ENCODE assay signal across 33 cellular contexts in the genomic region with DNA sequence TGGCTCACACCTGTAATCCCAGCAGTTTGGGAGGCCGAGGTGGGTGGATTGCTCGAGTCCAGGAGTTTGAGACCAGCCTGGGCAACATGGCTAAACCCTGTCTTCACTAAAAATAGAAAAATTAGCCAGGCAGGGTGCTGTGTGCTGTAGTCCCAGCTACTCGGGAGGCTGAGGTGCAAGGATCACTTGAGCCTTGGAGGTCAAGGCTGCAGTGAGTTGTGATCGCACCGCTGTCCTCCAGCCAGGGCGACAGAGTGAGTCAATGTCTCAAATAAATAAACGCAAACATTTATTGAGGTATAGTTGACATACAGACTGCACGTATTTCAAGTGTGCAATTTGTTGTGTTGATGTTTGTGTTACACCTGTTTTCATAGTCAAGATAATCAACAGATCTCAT.
"Had no signal": no experiment of that assay in that cellular context is flagged by ENCODE, and none has a peak within 500 bp of the region (broad histone marks: within the 10 kb centered on the region; RNA-seq: fewer than 3 reads in every experiment).

No MANE protein-coding gene starts in this region.

- H3K27ac Mint-ChIP-seq: activated CD4-positive, alpha-beta memory T cell treated with anti-CD3 and anti-CD28 coated beads for 36 hours; activated CD4-positive, alpha-beta T cell treated with anti-CD3 and anti-CD28 coated beads for 36 hours; activated CD4-positive, alpha-beta T cell treated with anti-CD3 and anti-CD28 coated beads, Interleukin-2, amount 10 ng/mL, durations not matched to agents 24 days and 14 days; activated CD8-positive, alpha-beta memory T cell treated with anti-CD3 and anti-CD28 coated beads, Interleukin-2, amount 10 ng/mL, durations not matched to agents 7 days and 5 days; activated CD8-positive, alpha-beta T cell treated with anti-CD3 and anti-CD28 coated beads, Interleukin-2, amount 10 ng/mL, durations not matched to agents 7 days and 5 days; activated naive CD4-positive, alpha-beta T cell treated with anti-CD3 and anti-CD28 coated beads for 36 hours; activated naive CD4-positive, alpha-beta T cell treated with anti-CD3 and anti-CD28 coated beads, Interleukin-2, amount 50 U/mL, for 24 hours; activated naive CD8-positive, alpha-beta T cell treated with anti-CD3 and anti-CD28 coated beads, Interleukin-2, amount 10 ng/mL, durations not matched to agents 7 days and 5 days; activated T-helper 1 cell treated with anti-CD3 and anti-CD28 coated beads, Interleukin-12 subunit alpha, Interleukin-12 subunit beta, Interleukin-2, Interleukin-4 antibody, amounts not matched to agents 30 ng/mL and 10 ng/mL and 1 ng/mL, durations not matched to agents 14 hours and 24 hours and 36 hours; activated T-helper 2 cell treated with anti-CD3 and anti-CD28 coated beads, Interferon-gamma antibody, Interleukin-2, Interleukin-4, amounts not matched to agents 10 μg/mL and 5 μg/mL and 100 μg/mL, durations not matched to agents 14 hours and 24 hours and 36 hours; dendritic cell treated with granulocyte-macrophage colony-stimulating factor and Interleukin-4, amounts not matched to agents 40 ng/mL and 50 ng/mL, for 4 days had no signal

- DNase-seq: activated CD4-positive, alpha-beta memory T cell treated with anti-CD3 and anti-CD28 coated beads for 36 hours; activated CD4-positive, alpha-beta T cell treated with anti-CD3 and anti-CD28 coated beads for 36 hours; activated CD4-positive, alpha-beta T cell treated with anti-CD3 and anti-CD28 coated beads, Interleukin-2, amount 10 ng/mL, durations not matched to agents 24 days and 14 days; activated CD4-positive, CD25-positive, alpha-beta regulatory T cell; activated CD4-positive, CD25-positive, alpha-beta regulatory T cell treated with anti-CD3 and anti-CD28 coated beads, Interleukin-2, amount 50 U/mL, for 72 hours; activated CD8-positive, alpha-beta memory T cell treated with anti-CD3 and anti-CD28 coated beads, Interleukin-2, amount 10 ng/mL, durations not matched to agents 7 days and 5 days; activated CD8-positive, alpha-beta memory T cell treated with anti-CD3 and anti-CD28 coated beads, Interleukin-2, amount 50 U/mL, for 4 hours; activated CD8-positive, alpha-beta T cell treated with anti-CD3 and anti-CD28 coated beads, Interleukin-2, amount 10 ng/mL, durations not matched to agents 7 days and 5 days; activated effector memory CD4-positive, alpha-beta T cell treated with anti-CD3 and anti-CD28 coated beads, Interleukin-2, amount 50 U/mL, for 16 hours; activated naive CD4-positive, alpha-beta T cell treated with anti-CD3 and anti-CD28 coated beads for 36 hours; activated naive CD8-positive, alpha-beta T cell treated with anti-CD3 and anti-CD28 coated beads, Interleukin-2, amount 10 ng/mL, durations not matched to agents 7 days and 5 days; activated T-cell treated with anti-CD3 and anti-CD28 coated beads, Interleukin-2, amount 50 U/mL, for 1 hour; activated T-cell treated with anti-CD3 and anti-CD28 coated beads, Interleukin-2, amount 50 U/mL, for 48 hours; amniotic stem cell; anterior cingulate cortex; brain microvascular endothelial cell; dorsolateral prefrontal cortex; effector memory CD4-positive, alpha-beta T cell; esophagus squamous epithelium; foreskin melanocyte; heart right ventricle; T-helper 2 cell had no signal

- H3K27me3 Mint-ChIP-seq: activated CD4-positive, alpha-beta memory T cell treated with anti-CD3 and anti-CD28 coated beads for 36 hours; activated CD4-positive, alpha-beta T cell treated with anti-CD3 and anti-CD28 coated beads for 36 hours; activated CD4-positive, alpha-beta T cell treated with anti-CD3 and anti-CD28 coated beads, Interleukin-2, amount 10 ng/mL, durations not matched to agents 24 days and 14 days; activated CD8-positive, alpha-beta memory T cell treated with anti-CD3 and anti-CD28 coated beads, Interleukin-2, amount 10 ng/mL, durations not matched to agents 7 days and 5 days; activated naive CD4-positive, alpha-beta T cell treated with anti-CD3 and anti-CD28 coated beads, Interleukin-2, amount 50 U/mL, for 24 hours; activated naive CD8-positive, alpha-beta T cell treated with anti-CD3 and anti-CD28 coated beads, Interleukin-2, amount 10 ng/mL, durations not matched to agents 7 days and 5 days; central memory CD8-positive, alpha-beta T cell; dendritic cell treated with granulocyte-macrophage colony-stimulating factor and Interleukin-4, amounts not matched to agents 40 ng/mL and 50 ng/mL, for 4 days had no signal

- H3K27ac ChIP-seq: brain microvascular endothelial cell, coronary artery, dorsolateral prefrontal cortex, epithelial cell of prostate, esophagus squamous epithelium, gastroesophageal sphincter, heart right ventricle had no signal

- H3K36me3 ChIP-seq: brain microvascular endothelial cell, esophagus squamous epithelium, gastroesophageal sphincter, heart right ventricle had no signal

- H3K4me3 ChIP-seq: coronary artery, dorsolateral prefrontal cortex, esophagus squamous epithelium, gastroesophageal sphincter, heart right ventricle had no signal

- FAIRE-seq: astrocyte, bronchial epithelial cell, endothelial cell of umbilical vein had no signal

- H3K4me3 Mint-ChIP-seq: activated CD4-positive, alpha-beta memory T cell treated with anti-CD3 and anti-CD28 coated beads for 36 hours; activated CD4-positive, alpha-beta T cell treated with anti-CD3 and anti-CD28 coated beads for 36 hours; activated CD4-positive, alpha-beta T cell treated with anti-CD3 and anti-CD28 coated beads, Interleukin-2, amount 10 ng/mL, durations not matched to agents 24 days and 14 days; activated CD8-positive, alpha-beta memory T cell treated with anti-CD3 and anti-CD28 coated beads, Interleukin-2, amount 10 ng/mL, durations not matched to agents 7 days and 5 days; activated CD8-positive, alpha-beta T cell treated with anti-CD3 and anti-CD28 coated beads, Interleukin-2, amount 10 ng/mL, durations not matched to agents 7 days and 5 days; activated naive CD4-positive, alpha-beta T cell treated with anti-CD3 and anti-CD28 coated beads for 36 hours; activated naive CD8-positive, alpha-beta T cell treated with anti-CD3 and anti-CD28 coated beads, Interleukin-2, amount 10 ng/mL, durations not matched to agents 7 days and 5 days; activated T-helper 1 cell treated with anti-CD3 and anti-CD28 coated beads, Interleukin-12 subunit alpha, Interleukin-12 subunit beta, Interleukin-2, Interleukin-4 antibody, amounts not matched to agents 30 ng/mL and 10 ng/mL and 1 ng/mL, durations not matched to agents 14 hours and 24 hours and 36 hours; central memory CD8-positive, alpha-beta T cell; dendritic cell treated with granulocyte-macrophage colony-stimulating factor and Interleukin-4, amounts not matched to agents 40 ng/mL and 50 ng/mL, for 4 days had no signal

- ATAC-seq: activated CD4-positive, alpha-beta T cell treated with anti-CD3 and anti-CD28 coated beads for 36 hours; activated CD8-positive, alpha-beta memory T cell treated with anti-CD3 and anti-CD28 coated beads, Interleukin-2, amount 10 ng/mL, durations not matched to agents 7 days and 5 days; activated CD8-positive, alpha-beta T cell treated with anti-CD3 and anti-CD28 coated beads, Interleukin-2, amount 10 ng/mL, durations not matched to agents 7 days and 5 days; gastroesophageal sphincter; heart right ventricle had no signal

- H3K9me3 Mint-ChIP-seq: activated CD4-positive, alpha-beta T cell treated with anti-CD3 and anti-CD28 coated beads, Interleukin-2, amount 10 ng/mL, durations not matched to agents 24 days and 14 days; activated naive CD4-positive, alpha-beta T cell treated with anti-CD3 and anti-CD28 coated beads for 36 hours; activated naive CD4-positive, alpha-beta T cell treated with anti-CD3 and anti-CD28 coated beads, Interleukin-2, amount 50 U/mL, for 24 hours; activated T-helper 2 cell treated with anti-CD3 and anti-CD28 coated beads, Interferon-gamma antibody, Interleukin-2, Interleukin-4, amounts not matched to agents 10 μg/mL and 5 μg/mL and 100 μg/mL, durations not matched to agents 14 hours and 24 hours and 36 hours; central memory CD8-positive, alpha-beta T cell; dendritic cell treated with granulocyte-macrophage colony-stimulating factor and Interleukin-4, amounts not matched to agents 40 ng/mL and 50 ng/mL, for 4 days had no signal

- H3K27me3 ChIP-seq: brain microvascular endothelial cell, dorsolateral prefrontal cortex, esophagus squamous epithelium, gastroesophageal sphincter, heart right ventricle had no signal

- H3K9me3 ChIP-seq: esophagus squamous epithelium, gastroesophageal sphincter had no signal
